23 cellular contexts compared by ENCODE assay signal in the genomic region with DNA sequence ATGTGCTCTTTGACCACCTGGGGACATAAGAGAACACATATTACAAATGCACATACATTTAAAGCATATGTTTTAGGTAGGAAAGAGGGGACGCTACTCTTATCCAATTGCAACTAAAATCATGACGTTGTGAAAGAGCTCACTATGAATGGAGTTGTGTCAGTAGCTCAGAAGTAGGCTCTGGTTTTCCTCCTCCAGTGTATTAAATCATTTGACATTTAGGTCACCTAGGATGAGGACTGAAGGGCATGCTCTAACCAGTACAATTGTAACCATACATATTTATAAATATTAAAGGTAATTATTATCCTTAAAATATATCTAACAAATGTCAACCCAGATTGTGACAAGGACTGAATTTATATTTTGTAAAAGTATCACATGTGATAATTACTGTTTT.
"Had no signal": no experiment of that assay in that cellular context is flagged by ENCODE, and none has a peak within 500 bp of the region (broad histone marks: within the 10 kb centered on the region; RNA-seq: fewer than 3 reads in every experiment).

No MANE protein-coding gene starts in this region.

- H3K4me3 ChIP-seq: colonic mucosa, coronary artery, dorsolateral prefrontal cortex, esophagus muscularis mucosa, esophagus squamous epithelium, gastrocnemius medialis, gastroesophageal sphincter, heart right ventricle had no signal

- H3K4me1 ChIP-seq: colonic mucosa, esophagus squamous epithelium, foreskin keratinocyte, gastrocnemius medialis, heart right ventricle had no signal

- H3K27ac ChIP-seq: colonic mucosa, coronary artery, dorsolateral prefrontal cortex, epithelial cell of prostate, esophagus muscularis mucosa, esophagus squamous epithelium, foreskin keratinocyte, gastrocnemius medialis, gastroesophageal sphincter, heart right ventricle had no signal

- H3K27me3 ChIP-seq: colonic mucosa, dorsolateral prefrontal cortex, esophagus muscularis mucosa, esophagus squamous epithelium, foreskin keratinocyte, gastrocnemius medialis, gastroesophageal sphincter, heart right ventricle had no signal

- DNase-seq: colonic mucosa; cortex of kidney; dermis blood vessel endothelial cell; dorsolateral prefrontal cortex; effector CD4-positive, alpha-beta T cell; effector CD8-positive, alpha-beta T cell; effector memory CD4-positive, alpha-beta T cell; effector memory CD8-positive, alpha-beta T cell; endodermal cell; erythroblast; esophagus squamous epithelium; foreskin fibroblast; foreskin keratinocyte; foreskin melanocyte; gastrocnemius medialis; glutamatergic neuron; head of caudate nucleus; heart right ventricle had no signal

- H3K9me3 ChIP-seq: colonic mucosa, esophagus muscularis mucosa, esophagus squamous epithelium, gastrocnemius medialis had no signal

- ATAC-seq: effector memory CD8-positive, alpha-beta T cell; esophagus mucosa; foreskin keratinocyte; gastrocnemius medialis; gastroesophageal sphincter had no signal

- H3K36me3 ChIP-seq: colonic mucosa, esophagus squamous epithelium, gastrocnemius medialis had no signal
